In genomic region chr14:101110729-101111619, GRCh38 we compare ENCODE assay signal across 17 cellular contexts.
DNase-seq lines count a peak whose midpoint lies in the region; ATAC-seq and TF ChIP-seq lines count a peak whose summit lies in the region.
"Had no signal": no experiment of that assay in that cellular context is flagged by ENCODE, and none has a peak within 500 bp of the region (broad histone marks: within the 10 kb centered on the region; RNA-seq: fewer than 3 reads in every experiment).

No MANE protein-coding gene starts in this region.

- peak overlapping the region; percentile 50 for H3K27ac Mint-ChIP-seq in neural crest cell (ENCODE audit: unreplicated experiment)
- H3K27ac Mint-ChIP-seq: activated naive CD4-positive, alpha-beta T cell treated with anti-CD3 and anti-CD28 coated beads, Interleukin-2, amount 50 U/mL, for 24 hours; CD4-positive, alpha-beta memory T cell; naive B cell had no signal

- peaks cover 18% of the 10 kb centered on the region for H3K4me1 Mint-ChIP-seq in neural crest cell
- H3K4me1 Mint-ChIP-seq: activated naive CD4-positive, alpha-beta T cell treated with anti-CD3 and anti-CD28 coated beads, Interleukin-2, amount 50 U/mL, for 24 hours; CD4-positive, alpha-beta memory T cell had no signal

- no peaks in the 10 kb centered on the region for H3K9me3 Mint-ChIP-seq in neural crest cell
- H3K9me3 Mint-ChIP-seq: activated naive CD4-positive, alpha-beta T cell treated with anti-CD3 and anti-CD28 coated beads, Interleukin-2, amount 50 U/mL, for 24 hours had no signal

- no peak for TF ChIP-seq CTCF in neural crest cell (conservative IDR thresholded peaks at IDR 0.05)
- TF ChIP-seq CTCF in upper lobe of right lung (IDR thresholded peaks at IDR 0.05): no peak
- no peak for TF ChIP-seq CTCF in body of pancreas (IDR thresholded peaks at IDR 0.05)

- H3K4me3 ChIP-seq in right cardiac atrium (ENCODE audit: low read length) (no peak overlapping the region), upper lobe of right lung (no peak overlapping the region), body of pancreas (no peak overlapping the region)
- H3K4me3 ChIP-seq: gastrocnemius medialis, PC-9 had no signal

- peak overlapping the region; percentile 49 for H3K4me3 Mint-ChIP-seq in neural crest cell
- H3K4me3 Mint-ChIP-seq: activated naive CD4-positive, alpha-beta T cell treated with anti-CD3 and anti-CD28 coated beads, Interleukin-2, amount 50 U/mL, for 24 hours; CD4-positive, alpha-beta memory T cell; naive B cell had no signal

- H3K4me1 ChIP-seq in right cardiac atrium (ENCODE audit: control insufficient read depth, insufficient read depth, low read length) (no peaks in the 10 kb centered on the region), upper lobe of right lung (no peaks in the 10 kb centered on the region), body of pancreas (no peaks in the 10 kb centered on the region)
- H3K4me1 ChIP-seq: gastrocnemius medialis had no signal

- DNase-seq in Right ventricle myocardium inferior (ENCODE audit: missing footprints): peak; percentile 51
- no peak for DNase-seq in right cardiac atrium
- DNase-seq in activated CD8-positive, alpha-beta memory T cell treated with anti-CD3 and anti-CD28 coated beads, Interleukin-2, amount 50 U/mL, for 48 hours: peak; percentile 39
- peak; percentile 11 for DNase-seq in neural crest cell (ENCODE audit: low read depth, low spot score)
- DNase-seq in upper lobe of right lung: peak; percentile 56
- no peak for DNase-seq in hypothalamus (lab: John Stamatoyannopoulos, UW)
- no peak for DNase-seq in body of pancreas
- DNase-seq: activated CD4-positive, alpha-beta T cell treated with anti-CD3 and anti-CD28 coated beads for 1 hour; CD4-positive, alpha-beta memory T cell; DMS79 treated with DMSO at 0.1 percent for 48 hours; gastrocnemius medialis; naive B cell; PC-9; stimulated activated CD4-positive, alpha-beta T cell treated with anti-CD3 and anti-CD28 coated beads, Interleukin-12 subunit alpha, Interleukin-12 subunit beta, amount 100 ng/mL, for 4 hours; T-helper 9 cell had no signal

- H3K27me3 Mint-ChIP-seq in neural crest cell (ENCODE audit: low read depth): no peaks in the 10 kb centered on the region
- H3K27me3 Mint-ChIP-seq: activated naive CD4-positive, alpha-beta T cell treated with anti-CD3 and anti-CD28 coated beads, Interleukin-2, amount 50 U/mL, for 24 hours; naive B cell had no signal

- H3K9me3 ChIP-seq in right cardiac atrium (ENCODE audit: control insufficient read depth, low read length) (no peaks in the 10 kb centered on the region), upper lobe of right lung (no peaks in the 10 kb centered on the region), body of pancreas (no peaks in the 10 kb centered on the region)
- H3K9me3 ChIP-seq: gastrocnemius medialis had no signal

- intact Hi-C loops in Right ventricle myocardium inferior (cut with DNase I): no loop called here
- intact Hi-C loops in right cardiac atrium (cut with DNase I): no loop called here
- intact Hi-C loops in upper lobe of right lung (cut with DNase I): no loop called here
- intact Hi-C loops in body of pancreas (cut with DNase I): no loop called here

- ATAC-seq in Right ventricle myocardium inferior: no peak
- ATAC-seq in right cardiac atrium: no peak
- ATAC-seq in upper lobe of right lung: no peak
- ATAC-seq in GM21619 (IDR thresholded peaks at IDR 0.05; ENCODE audit: unreplicated experiment): no peak
- no peak for ATAC-seq in body of pancreas
- ATAC-seq: gastrocnemius medialis had no signal

- 81% methylated on average over 22 of the region's 22 CpGs for WGBS in right cardiac atrium
- WGBS in body of pancreas, 2 donors: 77 to 81% methylated on average over 7 to 21 of the region's 22 CpGs

- no peaks in the 10 kb centered on the region for H3K36me3 Mint-ChIP-seq in neural crest cell (ENCODE audit: low read depth)
- H3K36me3 Mint-ChIP-seq: activated naive CD4-positive, alpha-beta T cell treated with anti-CD3 and anti-CD28 coated beads, Interleukin-2, amount 50 U/mL, for 24 hours; CD4-positive, alpha-beta memory T cell; naive B cell had no signal

- H3K27me3 ChIP-seq in right cardiac atrium (ENCODE audit: control insufficient read depth, insufficient read depth) (no peaks in the 10 kb centered on the region), upper lobe of right lung (no peaks in the 10 kb centered on the region), body of pancreas (no peaks in the 10 kb centered on the region)
- H3K27me3 ChIP-seq: gastrocnemius medialis had no signal

- no peak overlapping the region for H3K27ac ChIP-seq in right cardiac atrium (ENCODE audit: low read length)
- no peak overlapping the region for H3K27ac ChIP-seq in upper lobe of right lung
- no peak overlapping the region for H3K27ac ChIP-seq in body of pancreas
- H3K27ac ChIP-seq: gastrocnemius medialis, PC-9 had no signal

- H3K36me3 ChIP-seq in upper lobe of right lung (no peaks in the 10 kb centered on the region), body of pancreas (replicated peaks in 1 of 2; ENCODE audit: insufficient read depth in 1 of 2, low read depth in 2 of 2) (no peaks in the 10 kb centered on the region)
- H3K36me3 ChIP-seq: gastrocnemius medialis had no signal

- no peak for TF ChIP-seq POLR2A in body of pancreas (IDR thresholded peaks at IDR 0.05)

Comparison
In these comparisons a context has a peak if more than half of its experiments do, and no peak if none do; other contexts are left out.
1. DNase-seq: peak in Right ventricle myocardium inferior (single experiment), activated CD8-positive, alpha-beta memory T cell treated with anti-CD3 and anti-CD28 coated beads, Interleukin-2, amount 50 U/mL, for 48 hours (single experiment), neural crest cell (single experiment) and upper lobe of right lung (single experiment); none in right cardiac atrium (0 of 3), hypothalamus (0 of 51) and body of pancreas (0 of 4).